8 cellular contexts compared by ENCODE assay signal in the genomic region with DNA sequence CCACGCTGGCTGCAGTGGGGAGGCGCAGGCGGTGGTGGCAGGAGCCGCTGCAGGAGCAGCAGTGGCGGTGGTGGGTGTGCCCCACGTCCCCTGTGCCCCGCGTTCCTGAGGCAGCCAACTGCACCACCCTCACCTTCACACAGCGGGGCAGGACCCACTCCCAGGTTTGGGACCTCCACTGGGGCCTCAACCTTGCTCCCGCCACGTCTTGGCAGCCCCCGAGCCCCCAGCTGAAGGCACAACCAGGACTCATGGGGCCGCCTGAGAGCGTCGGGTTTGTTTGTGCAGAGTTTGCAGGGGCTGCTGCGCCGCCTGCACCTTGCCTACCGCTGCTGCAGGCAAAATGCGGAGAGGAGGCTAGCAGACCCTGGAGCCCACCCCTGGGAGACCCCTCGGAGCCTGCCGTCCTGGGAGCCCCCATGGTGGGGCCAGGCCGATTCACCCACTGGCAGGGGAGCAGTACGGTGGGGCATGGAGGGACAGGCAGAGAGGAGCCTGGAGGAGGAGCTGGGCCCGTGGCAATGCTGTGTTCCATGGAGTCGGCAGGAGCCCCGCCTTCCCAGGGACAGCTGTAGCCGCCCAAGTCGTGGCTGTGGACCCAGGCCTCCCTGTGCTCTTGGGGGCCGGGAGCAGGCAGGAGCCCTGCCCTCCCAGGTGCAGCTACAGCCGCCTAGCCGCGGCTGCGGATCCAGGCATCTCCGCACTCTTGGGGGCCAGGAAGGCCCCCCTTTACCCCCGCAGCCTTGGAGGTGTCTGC. TPM values are rescaled to one million over a fixed set of nuclear protein-coding genes. Genes with fewer than 3 reads are reported as not detected.
DNase-seq lines count a peak whose midpoint lies in the region; ATAC-seq and TF ChIP-seq lines count a peak whose summit lies in the region.

No MANE protein-coding gene starts in this region.

- TF ChIP-seq CTCF in GM12865 (IDR thresholded peaks at IDR 0.05; ENCODE audit: insufficient read depth, low read depth, low read length, missing control alignments) (no peak), OCI-LY1 (IDR thresholded peaks at IDR 0.05; ENCODE audit: low read length) (peak; percentile 30; the same call in 1 of the 2 replicates), endothelial cell (IDR thresholded peaks at IDR 0.05; ENCODE audit: unreplicated experiment) (no peak), natural killer cell (IDR thresholded peaks at IDR 0.05) (no peak)

- peak overlapping the region; percentile 76 for H3K4me2 ChIP-seq in OCI-LY1 (ENCODE audit: low read length)

- H3K27me3 ChIP-seq in OCI-LY1 (ENCODE audit: insufficient read depth, low read length) = no peaks in the 10 kb centered on the region

- H3K9me3 Mint-ChIP-seq in endothelial cell (ENCODE audit: unreplicated experiment) (no peaks in the 10 kb centered on the region), natural killer cell (no peaks in the 10 kb centered on the region)

- H3K36me3 Mint-ChIP-seq in endothelial cell (ENCODE audit: low read depth, unreplicated experiment) = peaks cover 4% of the 10 kb centered on the region
- H3K36me3 Mint-ChIP-seq in natural killer cell = no peaks in the 10 kb centered on the region

- ATAC-seq in natural killer cell = peak; percentile 15 to 42 (median 33)

- H3K4me1 Mint-ChIP-seq in endothelial cell (ENCODE audit: unreplicated experiment) (no peaks in the 10 kb centered on the region), natural killer cell (peaks cover 0 to 5% of the 10 kb centered on the region in 2 donors)

- no peak overlapping the region for H3K27ac Mint-ChIP-seq in endothelial cell (ENCODE audit: unreplicated experiment)
- H3K27ac Mint-ChIP-seq in natural killer cell = no peak overlapping the region

- H3F3A ChIP-seq in OCI-LY1 (ENCODE audit: insufficient read depth, low read length) = no peaks in the 10 kb centered on the region

- no peak overlapping the region for H3K4me3 Mint-ChIP-seq in endothelial cell (ENCODE audit: unreplicated experiment)
- H3K4me3 Mint-ChIP-seq in natural killer cell = no peak overlapping the region

- peak overlapping the region; percentile 2; the same call in 1 of the 2 replicates for H3K4me3 ChIP-seq in GM12865 (ENCODE audit: low read depth, low read length)
- peak overlapping the region; percentile 59 for H3K4me3 ChIP-seq in OCI-LY1 (ENCODE audit: low read depth, low read length, poor library complexity, severe bottlenecking)

- no peaks in the 10 kb centered on the region for H3K79me2 ChIP-seq in OCI-LY1 (ENCODE audit: insufficient read depth, low read length)

- H3K36me3 ChIP-seq in OCI-LY1 (ENCODE audit: insufficient read depth, low read length) = no peaks in the 10 kb centered on the region

- H3K9me3 ChIP-seq in OCI-LY1 (ENCODE audit: low read length) = no peaks in the 10 kb centered on the region

- no peaks in the 10 kb centered on the region for H4K20me1 ChIP-seq in OCI-LY1 (ENCODE audit: insufficient read depth, low read length)

- no peaks in the 10 kb centered on the region for H3K9me2 ChIP-seq in OCI-LY1 (ENCODE audit: low read depth, low read length)

- H3K27me3 Mint-ChIP-seq in endothelial cell (ENCODE audit: unreplicated experiment) (peaks cover 6% of the 10 kb centered on the region), natural killer cell (ENCODE audit: low read depth in 2 of 2) (peaks cover 27 to 32% of the 10 kb centered on the region in 2 donors)

- intact Hi-C loops in natural killer cell (cut with micrococcal nuclease) = no loop called here

- no peak overlapping the region for H2AFZ ChIP-seq in OCI-LY1 (ENCODE audit: low read length)

- peak overlapping the region; percentile 49; the same call in 1 of the 2 replicates for H3K9ac ChIP-seq in OCI-LY1 (ENCODE audit: low read length)

- no peak overlapping the region for H3K27ac ChIP-seq in OCI-LY1 (ENCODE audit: low read depth, low read length, poor library complexity, severe bottlenecking)

- H3K4me1 ChIP-seq in OCI-LY1 (ENCODE audit: insufficient read depth, low read length, severe bottlenecking) = peaks cover 18% of the 10 kb centered on the region

- DNase-seq in GM12865 (ENCODE audit: low read depth) (no peak), endothelial cell (ENCODE audit: low spot score) (peak; percentile 45), natural killer cell (no peak), middle frontal gyrus (ENCODE audit: extremely low spot score, low spot score) (no peak), RKO (ENCODE audit: low spot score) (no peak), pons (ENCODE audit: low spot score) (no peak), A172 (ENCODE audit: low spot score) (no peak)

RNA-seq across cellular contexts. Expression of a gene that starts 14.7 kb away (rescaled TPM):
- 0.90 TPM for total RNA-seq in endothelial cell (ENCODE audit: unreplicated experiment)
- 1 to 10 TPM; 1.7 to 3.2 (median 2.4) TPM for total RNA-seq in natural killer cell
- total RNA-seq in A172 (2014; rRNA removed; shearing (Covaris generic)) = 0.67 and 5.1 TPM in 2 replicates
